ENCODE assay signal across 22 cellular contexts in the genomic region with DNA sequence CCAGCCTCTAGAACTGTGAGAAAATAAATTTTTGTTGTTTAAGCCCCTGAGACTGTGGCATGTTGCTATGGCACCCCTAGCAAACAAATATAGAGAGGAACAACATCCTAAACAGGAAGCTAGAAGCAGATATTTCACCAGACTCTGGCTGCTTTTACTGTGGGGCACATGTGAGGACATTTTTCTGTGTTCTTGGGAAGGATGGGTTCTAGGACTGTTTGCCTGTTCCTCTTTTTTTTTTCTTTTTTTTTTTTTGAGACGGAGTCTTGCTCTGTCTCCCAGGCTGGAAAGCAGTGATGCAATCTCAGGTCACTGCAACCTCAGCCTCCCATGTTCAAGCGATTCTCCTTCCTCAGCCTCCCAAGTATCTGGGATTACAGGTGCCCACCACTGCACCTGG. TPM values are rescaled to one million over a fixed set of nuclear protein-coding genes. Genes with fewer than 3 reads are reported as not detected.
A peak's percentile ranks its signal among the peaks of the same experiment; 100 is the strongest.
DNase-seq lines count a peak whose midpoint lies in the region; ATAC-seq and TF ChIP-seq lines count a peak whose summit lies in the region.
"Had no signal": no experiment of that assay in that cellular context is flagged by ENCODE, and none has a peak within 500 bp of the region (broad histone marks: within the 10 kb centered on the region; RNA-seq: fewer than 3 reads in every experiment).

No MANE protein-coding gene starts in this region.

- intact Hi-C loops in lower lobe of right lung (cut with DNase I) (no loop called here), spleen (cut with DNase I; ENCODE audit: low total_unique reads) (no loop called here), cardiac septum (cut with DNase I) (no loop called here)

- no peak for TF ChIP-seq POLR2A in spleen (IDR thresholded peaks at IDR 0.05)

- H3K36me3 ChIP-seq in DOHH2 (ENCODE audit: control insufficient read depth, low read length) (peaks cover 3% of the 10 kb centered on the region), lower lobe of right lung (no peaks in the 10 kb centered on the region), spleen (no peaks in the 10 kb centered on the region)
- H3K36me3 ChIP-seq: thoracic aorta had no signal

- no peaks in the 10 kb centered on the region for H4K20me1 ChIP-seq in DOHH2 (ENCODE audit: control insufficient read depth, insufficient read depth, low read depth, low read length)

- ATAC-seq in lower lobe of right lung (peak; percentile 26 to 43), HG03442 (IDR thresholded peaks at IDR 0.05; ENCODE audit: unreplicated experiment) (no peak)
- ATAC-seq: Panc1; stimulated activated effector memory CD8-positive, alpha-beta T cell treated with anti-CD3 and anti-CD28 coated beads, Interleukin-12 subunit alpha, Interleukin-12 subunit beta, amount 100 ng/mL, for 72 hours had no signal

- H3K9me3 ChIP-seq in DOHH2 (ENCODE audit: control insufficient read depth, insufficient read depth, low read length) (no peaks in the 10 kb centered on the region), lower lobe of right lung (no peaks in the 10 kb centered on the region), spleen (peaks cover 0 to 5% (median 2%) of the 10 kb centered on the region in 8 donors)
- H3K9me3 ChIP-seq: thoracic aorta had no signal

- DNase-seq in M059J (ENCODE audit: low read depth) (peak; percentile 34), SIG-M5 (lab: John Stamatoyannopoulos, UW) (peak; percentile 86), lower lobe of right lung (no peak), spleen (no peak), cardiac septum (ENCODE audit: low spot score) (no peak), NCI-H524 treated with DMSO at 0.1 percent for 48 hours (lab: John Stamatoyannopoulos, UW) (no peak)
- DNase-seq: activated CD4-positive, CD25-positive, alpha-beta regulatory T cell; activated T-cell treated with anti-CD3 and anti-CD28 coated beads, Interleukin-2, amount 50 U/mL, for 24 hours; aorta; CD4-positive, alpha-beta T cell; DMS 273 treated with DMSO at 0.1 percent for 48 hours; GDM1; KG1; kidney glomerular epithelial cell; NCI-H1417; NCI-H2171; NCI-H526 had no signal

- H3K9me2 ChIP-seq in DOHH2 (replicated peaks; ENCODE audit: control insufficient read depth, low read length) = no peaks in the 10 kb centered on the region

- WGBS in spleen, 5 donors = 40 to 75% (median 51%) methylated on average over 2 of the region's 2 CpGs

- H3K4me1 ChIP-seq in DOHH2 (ENCODE audit: control insufficient read depth, low read length) = peaks cover 42% of the 10 kb centered on the region
- H3K4me1 ChIP-seq in lower lobe of right lung = peaks cover 19% of the 10 kb centered on the region
- H3K4me1 ChIP-seq in spleen = peaks cover 10 to 29% (median 19%) of the 10 kb centered on the region in 6 donors

- H3K4me2 ChIP-seq in DOHH2 (ENCODE audit: low read length) = peak overlapping the region; percentile 31

- TF ChIP-seq CTCF in DOHH2 (IDR thresholded peaks at IDR 0.05; ENCODE audit: low read depth, low read length, poor library complexity, severe bottlenecking) (no peak), lower lobe of right lung (IDR thresholded peaks at IDR 0.05) (no peak), spleen (IDR thresholded peaks at IDR 0.05 in 8 of 11, conservative IDR thresholded peaks at IDR 0.05 in 3 of 11) (no peak)

- H3K27me3 ChIP-seq in DOHH2 (ENCODE audit: control insufficient read depth, low read length) = peaks cover 15% of the 10 kb centered on the region
- peaks cover 34% of the 10 kb centered on the region for H3K27me3 ChIP-seq in lower lobe of right lung (ENCODE audit: low read depth)
- peaks cover 0 to 58% (median 29%) of the 10 kb centered on the region in 7 donors for H3K27me3 ChIP-seq in spleen (replicated peaks in 1 of 7)

- H3K27ac ChIP-seq in DOHH2 (ENCODE audit: low read depth, low read length) = no peak overlapping the region
- H3K27ac ChIP-seq in lower lobe of right lung = no peak overlapping the region
- peak overlapping the region in 1 of 8 donors; percentile 70 for H3K27ac ChIP-seq in spleen
- H3K27ac ChIP-seq: thoracic aorta had no signal

- peaks cover 3% of the 10 kb centered on the region for H3K79me2 ChIP-seq in DOHH2 (ENCODE audit: control insufficient read depth, low read length)

- H3K4me3 ChIP-seq in DOHH2 (ENCODE audit: low read length) (no peak overlapping the region), lower lobe of right lung (no peak overlapping the region), spleen (no peak overlapping the region)
- H3K4me3 ChIP-seq: thoracic aorta had no signal

- H3F3A ChIP-seq in DOHH2 (ENCODE audit: control insufficient read depth, insufficient read depth) = peaks cover 20% of the 10 kb centered on the region

RNA-seq across cellular contexts. Expression of gene HRK, which starts 4.3 kb away (rescaled TPM):
- total RNA-seq in M059J (2014; rRNA removed; shearing (Covaris generic)) = not detected in 2 replicates
- 0.18 TPM for total RNA-seq in lower lobe of right lung
- under 1 TPM in 6 of 7 donors, not detected in 1; 0.13 to 0.58 (median 0.40) TPM for total RNA-seq in spleen
- under 1 TPM; 0.07 to 0.76 (median 0.13) TPM for polyA plus RNA-seq in spleen
- total RNA-seq in cardiac septum = 0.59 TPM
- total RNA-seq: CD4-positive, alpha-beta T cell had no signal

RNA-seq across cellular contexts. Expression of gene FBXW8, which starts 25.3 kb away (rescaled TPM):
- total RNA-seq in M059J (2014; rRNA removed; shearing (Covaris generic)) = 9.0 and 18.2 TPM in 2 replicates
- total RNA-seq in lower lobe of right lung (16.4 TPM), spleen (10 to 100 TPM; 10.5 to 17.3 (median 14.0) TPM), cardiac septum (10.4 TPM)
- polyA plus RNA-seq in spleen = 1 to 10 TPM; 2.2 to 4.2 (median 3.6) TPM

Comparison
In these comparisons a context has a peak if more than half of its experiments do, and no peak if none do; other contexts are left out.
1. DNase-seq: peak in M059J (single experiment) and SIG-M5 (single experiment); none in lower lobe of right lung (single experiment), spleen (single experiment), cardiac septum (single experiment) and NCI-H524 treated with DMSO at 0.1 percent for 48 hours (single experiment).